Comparison of ENCODE assay signal across 21 cellular contexts in genomic region chr10:71282323-71282680, GRCh38.
"Had no signal": no experiment of that assay in that cellular context is flagged by ENCODE, and none has a peak within 500 bp of the region (broad histone marks: within the 10 kb centered on the region; RNA-seq: fewer than 3 reads in every experiment).

No MANE protein-coding gene starts in this region.

- H3K27ac ChIP-seq: SK-N-MC had no signal

- H3K27me3 ChIP-seq: cardiac muscle cell had no signal

- DNase-seq: activated CD4-positive, alpha-beta memory T cell treated with anti-CD3 and anti-CD28 coated beads for 36 hours; activated CD4-positive, alpha-beta T cell treated with anti-CD3 and anti-CD28 coated beads, Interleukin-2, amount 10 ng/mL, durations not matched to agents 7 days and 5 days; activated CD4-positive, CD25-positive, alpha-beta regulatory T cell; activated CD8-positive, alpha-beta memory T cell treated with anti-CD3 and anti-CD28 coated beads for 24 hours; activated effector memory CD4-positive, alpha-beta T cell treated with anti-CD3 and anti-CD28 coated beads, Interleukin-2, amount 50 U/mL, for 16 hours; activated naive CD4-positive, alpha-beta T cell treated with anti-CD3 and anti-CD28 coated beads for 36 hours; activated T-cell treated with anti-CD3 and anti-CD28 coated beads, Interleukin-2, amount 50 U/mL, for 4 hours; amygdala; Karpas-422; MM.1S; NCI-H1105 treated with DMSO at 0.1 percent for 48 hours; NCI-H187 treated with DMSO at 0.1 percent for 48 hours; NCI-H446; NCI-H524; PC-3; SIG-M5; T-cell; T-helper 2 cell; T1000 had no signal

- H3K4me3 ChIP-seq: cardiac muscle cell, SK-N-MC had no signal
